17 cellular contexts compared by ENCODE assay signal in genomic region chr10:71827828-71828227, GRCh38. TPM values are rescaled to one million over a fixed set of nuclear protein-coding genes. Genes with fewer than 3 reads are reported as not detected.
DNase-seq lines count a peak whose midpoint lies in the region; ATAC-seq and TF ChIP-seq lines count a peak whose summit lies in the region.
"Had no signal": no experiment of that assay in that cellular context is flagged by ENCODE, and none has a peak within 500 bp of the region (broad histone marks: within the 10 kb centered on the region; RNA-seq: fewer than 3 reads in every experiment).

No MANE protein-coding gene starts in this region.

- POLR2A ChIA-PET in Panc1 (lab: Charles Lee) = no interaction called here
- POLR2A ChIA-PET in WTC11 (lab: Charles Lee) = no interaction called here

- TF ChIP-seq CTCF in Panc1 (IDR thresholded peaks at IDR 0.05) (no peak), spleen (IDR thresholded peaks at IDR 0.05 in 8 of 11, conservative IDR thresholded peaks at IDR 0.05 in 3 of 11) (no peak), WTC11 (IDR thresholded peaks at IDR 0.05) (no peak)

- DNase-seq in activated naive CD4-positive, alpha-beta T cell treated with anti-CD3 and anti-CD28 coated beads, Interleukin-2, amount 10 ng/mL, durations not matched to agents 7 days and 5 days = no peak
- DNase-seq in activated naive CD4-positive, alpha-beta T cell (lab: John Stamatoyannopoulos, UW) = no peak
- DNase-seq in Panc1 (ENCODE audit: low read depth, low spot score) (no peak), epidermal melanocyte (ENCODE audit: insufficient read length, low spot score) (peak; percentile 8), spleen (peak; percentile 37), WTC11 (ENCODE audit: low spot score) (no peak), HuH-7 (ENCODE audit: low spot score) (no peak)
- DNase-seq: 8988T; AML-193; C1 segment of cervical spinal cord; CD4-positive, alpha-beta memory T cell; DMS79; EL; IMR-90 had no signal

- H3K4me1 Mint-ChIP-seq in activated naive CD4-positive, alpha-beta T cell treated with anti-CD3 and anti-CD28 coated beads, Interleukin-2, amount 10 ng/mL, durations not matched to agents 7 days and 5 days = peaks cover 2% of the 10 kb centered on the region
- peaks cover 29% of the 10 kb centered on the region for H3K4me1 Mint-ChIP-seq in WTC11

- CTCF ChIA-PET in activated naive CD4-positive, alpha-beta T cell treated with anti-CD3 and anti-CD28 coated beads, Interleukin-2, amount 10 ng/mL, durations not matched to agents 7 days and 5 days (lab: Charles Lee) = interaction anchor here (0.6 kb wide), 1 partner anchor 1312 kb away, joined by 3 read pairs; no protein-coding TSS in a partner anchor
- CTCF ChIA-PET in Panc1 (lab: Charles Lee) (no interaction called here), WTC11 (lab: Charles Lee) (interaction anchor here (1.4 to 4.2 kb wide), 2 partner anchors 8 to 69 kb away, joined by 4 to 28 read pairs; no protein-coding TSS in a partner anchor)

- WGBS in spleen, 5 donors = 83 to 92% (median 90%) methylated on average over 5 to 6 of the region's 6 CpGs

- H3K27me3 ChIP-seq in Panc1 (ENCODE audit: control insufficient read depth, insufficient read depth, low read length) = no peaks in the 10 kb centered on the region
- no peaks in the 10 kb centered on the region for H3K27me3 ChIP-seq in spleen (replicated peaks in 1 of 7)

- no peaks in the 10 kb centered on the region for H3K27me3 Mint-ChIP-seq in activated naive CD4-positive, alpha-beta T cell treated with anti-CD3 and anti-CD28 coated beads, Interleukin-2, amount 10 ng/mL, durations not matched to agents 7 days and 5 days
- no peaks in the 10 kb centered on the region for H3K27me3 Mint-ChIP-seq in WTC11 (ENCODE audit: low read depth)
- H3K27me3 Mint-ChIP-seq: CD4-positive, alpha-beta memory T cell had no signal

- peak overlapping the region; percentile 26 for H3K27ac Mint-ChIP-seq in activated naive CD4-positive, alpha-beta T cell treated with anti-CD3 and anti-CD28 coated beads, Interleukin-2, amount 10 ng/mL, durations not matched to agents 7 days and 5 days
- H3K27ac Mint-ChIP-seq in WTC11 = no peak overlapping the region

- H3K4me3 ChIP-seq in Panc1 (ENCODE audit: low read depth in 2 of 2, low read length in 2 of 2) (no peak overlapping the region), spleen (peak overlapping the region in 1 of 8 donors; percentile 1)
- H3K4me3 ChIP-seq: HAP-1 had no signal

- no peak overlapping the region for H3K4me3 Mint-ChIP-seq in activated naive CD4-positive, alpha-beta T cell treated with anti-CD3 and anti-CD28 coated beads, Interleukin-2, amount 10 ng/mL, durations not matched to agents 7 days and 5 days
- H3K4me3 Mint-ChIP-seq in WTC11 = no peak overlapping the region
- H3K4me3 Mint-ChIP-seq: CD4-positive, alpha-beta memory T cell had no signal

- H3K36me3 ChIP-seq in Panc1 (ENCODE audit: control insufficient read depth, insufficient read depth, low read length) (peaks cover 82% of the 10 kb centered on the region), spleen (peaks cover 9 to 100% (median 96%) of the 10 kb centered on the region in 6 donors)

- in situ Hi-C loops in Panc1 (cut with HindIII; ENCODE audit: low pct_unique_long_range_greater_than_20kb, low sequenced_read_pairs) = no loop called here

- H3K9me3 Mint-ChIP-seq in activated naive CD4-positive, alpha-beta T cell treated with anti-CD3 and anti-CD28 coated beads, Interleukin-2, amount 10 ng/mL, durations not matched to agents 7 days and 5 days = no peaks in the 10 kb centered on the region
- no peaks in the 10 kb centered on the region for H3K9me3 Mint-ChIP-seq in WTC11
- H3K9me3 Mint-ChIP-seq: CD4-positive, alpha-beta memory T cell had no signal

- no peaks in the 10 kb centered on the region for H3K9me3 ChIP-seq in Panc1 (ENCODE audit: control insufficient read depth, insufficient read depth, low read depth, low read length)
- no peaks in the 10 kb centered on the region for H3K9me3 ChIP-seq in spleen
- H3K9me3 ChIP-seq: HAP-1 had no signal

- no peak for TF ChIP-seq POLR2A in spleen (IDR thresholded peaks at IDR 0.05)

- ATAC-seq in Panc1 (no peak), WTC11 (no peak), GM19467 (IDR thresholded peaks at IDR 0.05; ENCODE audit: unreplicated experiment) (no peak)

- peaks cover 45% of the 10 kb centered on the region for H3K36me3 Mint-ChIP-seq in activated naive CD4-positive, alpha-beta T cell treated with anti-CD3 and anti-CD28 coated beads, Interleukin-2, amount 10 ng/mL, durations not matched to agents 7 days and 5 days
- peaks cover 72% of the 10 kb centered on the region for H3K36me3 Mint-ChIP-seq in WTC11

- intact Hi-C loops in Panc1 (cut with micrococcal nuclease; ENCODE audit: unreplicated experiment) = no loop called here
- intact Hi-C loops in spleen (cut with DNase I; ENCODE audit: low total_unique reads) = no loop called here

- 0 out of 2 replicates have a peak overlapping the region, but pooled peaks have one; percentile 24 for H3K27ac ChIP-seq in Panc1 (ENCODE audit: low read length)
- H3K27ac ChIP-seq in spleen = peak overlapping the region in 4 of 8 donors; percentile 7 to 87 (median 81)

- H3K4me1 ChIP-seq in Panc1 (ENCODE audit: control insufficient read depth, insufficient read depth, low read length) = peaks cover 8% of the 10 kb centered on the region; the same call in 1 of the 2 replicates
- peaks cover 2 to 70% (median 26%) of the 10 kb centered on the region in 6 donors for H3K4me1 ChIP-seq in spleen
- H3K4me1 ChIP-seq: HAP-1 had no signal

- BruUV-seq in Panc1 (replicated peaks; lab: Mats Ljungman, UMichigan) = no TSS peak

TF ChIP-seq in WTC11, 78 proteins besides CTCF, POLR2A, EP300 and RAD21:
- no peak for TF ChIP-seq RELA (CRISPR knock-in tag; IDR thresholded peaks at IDR 0.05; ENCODE audit: borderline replicate concordance)
- TF ChIP-seq MYBL2 (CRISPR knock-in tag; IDR thresholded peaks at IDR 0.05) = no peak
- TF ChIP-seq KAT7 (CRISPR knock-in tag; IDR thresholded peaks at IDR 0.05; ENCODE audit: borderline replicate concordance) = no peak
- no peak for TF ChIP-seq ZNF263 (CRISPR knock-in tag; IDR thresholded peaks at IDR 0.05; ENCODE audit: low read depth)

RNA-seq across cellular contexts. Expression of gene PSAP, which starts 23.2 kb away (rescaled TPM):
- total RNA-seq in Panc1 (2021; ENCODE audit: unreplicated experiment) (3,649 TPM), spleen (1,000 to 10,000 TPM; 1,269 to 1,826 (median 1,507) TPM), WTC11 (2021) (397 to 474 TPM (median 462 TPM) in 3 replicates)
- 4,189 TPM for polyA plus RNA-seq in Panc1 (2012; ENCODE audit: insufficient read length)
- polyA plus RNA-seq in spleen = 100 to 1,000 TPM; 363 to 690 (median 437) TPM

RNA-seq across cellular contexts. Expression of gene VSIR, which starts 54.5 kb away (rescaled TPM):
- total RNA-seq in Panc1 (2021; ENCODE audit: unreplicated experiment) = 34.9 TPM
- 45.4 TPM for polyA plus RNA-seq in Panc1 (2012; ENCODE audit: insufficient read length)
- total RNA-seq in spleen = 100 to 1,000 TPM; 202 to 512 (median 313) TPM
- 10 to 100 TPM; 34.5 to 84.3 (median 50.4) TPM for polyA plus RNA-seq in spleen
- total RNA-seq in WTC11 (2021) = 0.74 to 1.3 TPM (median 0.78 TPM) in 3 replicates
- total RNA-seq: H1 had no signal

Comparison
In these comparisons a context has a peak if more than half of its experiments do, and no peak if none do; other contexts are left out.
1. DNase-seq: peak in epidermal melanocyte (single experiment) and spleen (single experiment); none in activated naive CD4-positive, alpha-beta T cell treated with anti-CD3 and anti-CD28 coated beads, Interleukin-2, amount 10 ng/mL, durations not matched to agents 7 days and 5 days (single experiment), activated naive CD4-positive, alpha-beta T cell (0 of 4), Panc1 (single experiment), WTC11 (single experiment) and HuH-7 (single experiment).
2. RNA of gene VSIR, which starts 54.5 kb away (total RNA-seq): 202 to 512 TPM in spleen and 34.9 TPM in Panc1 (single experiment); 0.74 to 1.3 TPM in WTC11; every median in the first group is over 10 times any median in the second.